1 cellular context compared by ENCODE assay signal in genomic region chr1:66597500-66597899, GRCh38.
TF ChIP-seq lines count a peak whose summit lies in the region.

No MANE protein-coding gene starts in this region.

TF ChIP-seq in H1, 55 proteins besides CTCF, POLR2A, EP300 and RAD21:
- TF ChIP-seq TAF7 (optimal IDR thresholded peaks at IDR 0.05; ENCODE audit: borderline replicate concordance, low read depth, low read length) (no peak), MAFK (IDR thresholded peaks at IDR 0.05; ENCODE audit: low read depth, low read length) (peak; percentile 87), KDM1A (IDR thresholded peaks at IDR 0.05; ENCODE audit: borderline replicate concordance, low read length) (no peak)
